ENCODE assay signal across 8 cellular contexts in genomic region chr15:31365655-31366127, GRCh38. TPM values are rescaled to one million over a fixed set of nuclear protein-coding genes. Genes with fewer than 3 reads are reported as not detected.
A peak's percentile ranks its signal among the peaks of the same experiment; 100 is the strongest.
DNase-seq lines count a peak whose midpoint lies in the region; ATAC-seq, FAIRE-seq and TF ChIP-seq lines count a peak whose summit lies in the region.

No MANE protein-coding gene starts in this region.

- H3K27me3 ChIP-seq in Loucy (ENCODE audit: insufficient read depth, low read length, poor library complexity, severe bottlenecking): no peaks in the 10 kb centered on the region

- peaks cover 40% of the 10 kb centered on the region for H3K4me1 ChIP-seq in Loucy (ENCODE audit: insufficient read depth, low read length, poor library complexity, severe bottlenecking)

- peak overlapping the region; percentile 62 to 94 for H3K27ac ChIP-seq in coronary artery

- H3K79me2 ChIP-seq in Loucy (ENCODE audit: insufficient read depth, low read length): peaks cover 97% of the 10 kb centered on the region

- H2AFZ ChIP-seq in Loucy (ENCODE audit: low read length): no peak overlapping the region

- FAIRE-seq in H54 (lab: Jason Lieb, UNC): no peak

- no peaks in the 10 kb centered on the region for H3K9me2 ChIP-seq in Loucy (replicated peaks; ENCODE audit: low read depth, low read length)

- peak; percentile 48 for TF ChIP-seq CTCF in AG10803 (conservative IDR thresholded peaks at IDR 0.05; ENCODE audit: low read length)
- TF ChIP-seq CTCF in Loucy (conservative IDR thresholded peaks at IDR 0.05; ENCODE audit: low read length): 0 out of 2 replicates have a peak, but pooled peaks have one; percentile 16
- peak; percentile 15 for TF ChIP-seq CTCF in coronary artery (IDR thresholded peaks at IDR 0.05)

- H3K9ac ChIP-seq in Loucy (ENCODE audit: low read depth, low read length, poor library complexity, severe bottlenecking): peak overlapping the region; percentile 18

- no peak for TF ChIP-seq POLR2A in H54 (IDR thresholded peaks at IDR 0.05; ENCODE audit: low read depth, low read length)

- peak; percentile 42 for ATAC-seq in GM21367 (IDR thresholded peaks at IDR 0.05; ENCODE audit: unreplicated experiment)

- H4K20me1 ChIP-seq in Loucy (ENCODE audit: insufficient read depth, low read length, poor library complexity, severe bottlenecking): peaks cover 17% of the 10 kb centered on the region

- H3K36me3 ChIP-seq in Loucy (ENCODE audit: insufficient read depth, low read length): no peaks in the 10 kb centered on the region

- H3F3A ChIP-seq in Loucy (ENCODE audit: low read depth): no peaks in the 10 kb centered on the region

- peak overlapping the region; percentile 32 for H3K4me2 ChIP-seq in Loucy (ENCODE audit: low read depth, low read length, poor library complexity, severe bottlenecking)

- H3K9me3 ChIP-seq in Loucy (ENCODE audit: insufficient read depth, low read depth, low read length): no peaks in the 10 kb centered on the region

- DNase-seq in AG10803 (ENCODE audit: low read depth) (peak; percentile 84), coronary artery (ENCODE audit: low spot score) (peak; percentile 99), lung microvascular endothelial cell (ENCODE audit: low read depth in 2 of 2) (peak; percentile 27 to 78), H54 (ENCODE audit: insufficient read length, low spot score) (no peak)
- peak; percentile 81 to 86 for DNase-seq in activated CD4-positive, alpha-beta T cell treated with anti-CD3 and anti-CD28 coated beads, Interleukin-2, amount 50 U/mL, for 48 hours
- peak; percentile 60 to 65 (median 63) for DNase-seq in stimulated activated CD4-positive, alpha-beta T cell treated with anti-CD3 and anti-CD28 coated beads, TNF-alpha, amount 100 ng/mL, for 4 hours (ENCODE audit: low read depth in 3 of 3)

- H3K4me3 ChIP-seq in AG10803 (ENCODE audit: low read length) (no peak overlapping the region), Loucy (ENCODE audit: low read length, poor library complexity, severe bottlenecking) (no peak overlapping the region), coronary artery (peak overlapping the region; percentile 69)

RNA-seq across cellular contexts. Expression of gene KLF13, which starts 39.1 kb away (rescaled TPM):
- 17.4 and 31.7 TPM in 2 replicates for total RNA-seq in lung microvascular endothelial cell
